In genomic region chr2:120485096-120485495, GRCh38 we compare ENCODE assay signal across 19 cellular contexts.
"Had no signal": no experiment of that assay in that cellular context is flagged by ENCODE, and none has a peak within 500 bp of the region (broad histone marks: within the 10 kb centered on the region; RNA-seq: fewer than 3 reads in every experiment).

No MANE protein-coding gene starts in this region.

- H3K4me3 Mint-ChIP-seq: effector memory CD8-positive, alpha-beta T cell; mesothelial cell of epicardium; natural killer cell treated with Interleukin-12 subunit alpha and Interleukin-12 subunit beta and Interleukin-15 and Interleukin-18, amount 100 ng/mL, for 72 hours; neural crest cell; stimulated activated naive B cell treated with anti-CD40 and anti-IgM and Interleukin-4, amounts not matched to agents 10 μg/mL and 1 μg/mL and 100 μg/mL, for 72 hours; stimulated activated naive CD8-positive, alpha-beta T cell treated with anti-CD3 and anti-CD28 coated beads, Interleukin-15, Interleukin-2, amounts not matched to agents 100 ng/mL and 50 ng/mL, for 24 hours had no signal

- H3K4me1 ChIP-seq: left lung, parathyroid adenoma, sigmoid colon, suprapubic skin, thyroid gland, vagina had no signal

- H3K36me3 ChIP-seq: left lung, neutrophil, sigmoid colon, suprapubic skin, thyroid gland, vagina had no signal

- ATAC-seq: effector memory CD8-positive, alpha-beta T cell; left lung; mucosa of descending colon; natural killer cell treated with Interleukin-12 subunit alpha and Interleukin-12 subunit beta and Interleukin-15 and Interleukin-18, amount 100 ng/mL, for 72 hours; stimulated activated naive B cell treated with anti-CD40 and anti-IgM and Interleukin-4, amounts not matched to agents 10 μg/mL and 1 μg/mL and 100 μg/mL, for 72 hours had no signal

- H3K4me3 ChIP-seq: left lung, mucosa of descending colon, sigmoid colon, suprapubic skin, thyroid gland, vagina had no signal

- H3K27ac Mint-ChIP-seq: effector memory CD8-positive, alpha-beta T cell; mesothelial cell of epicardium; naive B cell; natural killer cell treated with Interleukin-12 subunit alpha and Interleukin-12 subunit beta and Interleukin-15 and Interleukin-18, amount 100 ng/mL, for 72 hours; progenitor cell of endocrine pancreas; stimulated activated naive B cell treated with anti-CD40 and anti-IgM and Interleukin-4, amounts not matched to agents 10 μg/mL and 1 μg/mL and 100 μg/mL, for 72 hours; stimulated activated naive CD8-positive, alpha-beta T cell treated with anti-CD3 and anti-CD28 coated beads, Interleukin-15, Interleukin-2, amounts not matched to agents 100 ng/mL and 50 ng/mL, for 24 hours had no signal

- H3K36me3 Mint-ChIP-seq: mesothelial cell of epicardium; naive B cell; natural killer cell treated with Interleukin-12 subunit alpha and Interleukin-12 subunit beta and Interleukin-15 and Interleukin-18, amount 100 ng/mL, for 72 hours; stimulated activated naive B cell treated with anti-CD40 and anti-IgM and Interleukin-4, amounts not matched to agents 10 μg/mL and 1 μg/mL and 100 μg/mL, for 72 hours had no signal

- H3K9me3 ChIP-seq: left lung, mucosa of descending colon, neutrophil, sigmoid colon, suprapubic skin, thyroid gland, vagina had no signal

- H3K27me3 ChIP-seq: left lung, neutrophil, sigmoid colon, suprapubic skin, thyroid gland, vagina had no signal

- DNase-seq: cortex of kidney; effector memory CD8-positive, alpha-beta T cell; head of caudate nucleus; left lung; mesenchymal stem cell; naive B cell; sigmoid colon; stimulated activated naive B cell treated with anti-CD40 and anti-IgM and Interleukin-4, amounts not matched to agents 10 μg/mL and 1 μg/mL and 100 μg/mL, for 72 hours; thyroid gland had no signal

- H3K9me3 Mint-ChIP-seq: effector memory CD8-positive, alpha-beta T cell; mesothelial cell of epicardium; natural killer cell treated with Interleukin-12 subunit alpha and Interleukin-12 subunit beta and Interleukin-15 and Interleukin-18, amount 100 ng/mL, for 72 hours; neural crest cell; stimulated activated naive B cell treated with anti-CD40 and anti-IgM and Interleukin-4, amounts not matched to agents 10 μg/mL and 1 μg/mL and 100 μg/mL, for 72 hours; stimulated activated naive CD8-positive, alpha-beta T cell treated with anti-CD3 and anti-CD28 coated beads, Interleukin-15, Interleukin-2, amounts not matched to agents 100 ng/mL and 50 ng/mL, for 24 hours had no signal

- H3K27ac ChIP-seq: left lung, neutrophil, parathyroid adenoma, sigmoid colon, suprapubic skin, thyroid gland, vagina had no signal

- H3K4me1 Mint-ChIP-seq: mesothelial cell of epicardium; naive B cell; stimulated activated naive B cell treated with anti-CD40 and anti-IgM and Interleukin-4, amounts not matched to agents 10 μg/mL and 1 μg/mL and 100 μg/mL, for 72 hours had no signal
